Comparison of ENCODE assay signal across 1 cellular context in the genomic region with DNA sequence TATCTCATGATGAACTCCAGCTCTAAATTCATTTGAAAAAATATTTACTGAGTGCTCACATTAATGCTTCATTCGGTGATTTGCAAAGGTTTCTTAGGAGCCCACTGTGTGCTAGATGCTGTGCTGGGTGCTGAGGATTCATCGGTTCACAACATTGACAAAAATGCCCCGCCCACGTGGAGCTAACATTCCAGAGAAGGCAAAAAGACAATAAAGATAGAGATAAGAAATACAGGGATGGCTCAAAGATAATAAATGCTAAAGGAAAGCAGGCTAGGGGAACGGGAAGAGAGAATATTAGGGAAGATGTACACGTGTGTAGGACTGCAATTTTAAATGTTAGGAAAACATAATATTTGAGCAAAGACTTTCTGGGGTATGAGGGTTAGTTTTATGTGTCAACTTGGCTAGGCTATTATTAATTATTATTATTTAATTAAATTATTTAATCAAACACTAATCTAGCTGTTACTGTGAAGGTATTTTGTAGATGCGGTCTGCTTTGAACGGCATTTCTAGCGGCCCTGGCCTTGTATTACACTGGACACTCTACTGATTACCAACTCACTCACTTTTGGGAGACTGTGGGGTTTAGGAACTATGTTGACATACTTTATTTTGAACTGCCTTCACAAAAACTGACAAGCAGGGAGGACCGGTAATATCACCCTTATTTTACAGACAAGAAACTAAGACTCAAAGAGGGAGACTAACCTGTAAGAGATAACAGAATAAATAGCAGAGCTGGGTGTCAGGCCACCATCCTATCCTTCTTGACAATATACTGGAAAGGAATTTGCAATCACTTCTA.
TF ChIP-seq lines count a peak whose summit lies in the region.

No MANE protein-coding gene starts in this region.

TF ChIP-seq in H1, 55 proteins besides CTCF, POLR2A, EP300 and RAD21 (continued from another document):
- no peak for TF ChIP-seq CHD7 (IDR thresholded peaks at IDR 0.05; ENCODE audit: insufficient replicate concordance, low read length)
- TF ChIP-seq ZNF274 (IDR thresholded peaks at IDR 0.05; ENCODE audit: borderline replicate concordance, extremely low read depth, low read length): no peak
- no peak for TF ChIP-seq SRF (IDR thresholded peaks at IDR 0.05; ENCODE audit: low read depth, low read length)
- TF ChIP-seq NANOG (IDR thresholded peaks at IDR 0.05; ENCODE audit: insufficient read depth, low read depth, low read length, poor library complexity, severe bottlenecking): no peak
- no peak for TF ChIP-seq BRCA1 (IDR thresholded peaks at IDR 0.05; ENCODE audit: low read depth, low read length)
- TF ChIP-seq SP2 (IDR thresholded peaks at IDR 0.05; ENCODE audit: low read length): no peak
- TF ChIP-seq HDAC2 (IDR thresholded peaks at IDR 0.05; ENCODE audit: borderline replicate concordance in 1 of 2, low read depth in 2 of 2, low read length in 2 of 2): no peak
- no peak for TF ChIP-seq SUZ12 (IDR thresholded peaks at IDR 0.05; ENCODE audit: low read length)
- TF ChIP-seq TBP (IDR thresholded peaks at IDR 0.05; ENCODE audit: low read depth, low read length): no peak
- no peak; a peak in 1 of 4 replicates for TF ChIP-seq SIN3A (conservative IDR thresholded peaks at IDR 0.05 in 1 of 2, IDR thresholded peaks at IDR 0.05 in 1 of 2; ENCODE audit: low read depth in 1 of 2, low read length in 2 of 2)
- TF ChIP-seq FOSL1 (IDR thresholded peaks at IDR 0.05; ENCODE audit: insufficient read depth, low read depth, low read length): no peak
- TF ChIP-seq RBBP5 (IDR thresholded peaks at IDR 0.05; ENCODE audit: borderline replicate concordance, low read depth, low read length): no peak
- no peak for TF ChIP-seq KDM5A (IDR thresholded peaks at IDR 0.05; ENCODE audit: low read length)
- no peak for TF ChIP-seq BACH1 (IDR thresholded peaks at IDR 0.05; ENCODE audit: low read length)
TF ChIP-seq in H1: peak in this region for 0.
